In the genomic region with DNA sequence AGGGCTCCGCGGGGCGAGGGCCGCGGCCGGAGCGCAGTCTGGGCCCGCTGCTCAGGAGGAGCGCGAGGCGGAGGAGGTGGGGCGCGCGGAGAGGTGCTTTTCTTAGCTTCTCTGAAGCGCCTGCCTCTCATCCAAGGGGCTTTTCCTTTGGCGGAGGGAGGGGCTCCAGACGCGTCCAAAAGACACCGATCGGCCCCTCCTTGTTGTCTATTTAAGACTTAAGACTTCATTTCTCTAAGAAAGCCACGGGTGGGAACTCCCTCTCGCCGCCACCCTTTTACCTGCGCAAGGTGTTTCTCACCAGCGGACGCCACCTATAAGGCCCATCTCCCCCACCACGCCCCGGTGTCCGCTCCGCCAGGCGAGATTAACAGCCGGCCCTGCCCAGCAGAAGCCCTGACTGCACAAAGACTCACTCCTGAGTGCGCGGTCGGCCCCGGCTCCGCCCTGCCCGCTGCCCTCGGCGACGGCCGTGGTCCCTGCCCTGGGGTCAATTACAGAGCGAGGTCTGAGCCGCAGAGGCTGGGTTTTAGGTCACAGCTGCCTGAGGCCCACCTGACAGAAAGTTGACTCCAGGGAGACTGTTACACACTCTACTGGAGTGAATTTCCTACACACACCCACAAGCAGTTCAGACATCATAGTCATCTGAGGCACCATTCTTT, we compare ENCODE assay signal across 10 cellular contexts. TPM values are rescaled to one million over a fixed set of nuclear protein-coding genes. Genes with fewer than 3 reads are reported as not detected.
A peak's percentile ranks its signal among the peaks of the same experiment; 100 is the strongest.
DNase-seq lines count a peak whose midpoint lies in the region; ATAC-seq and TF ChIP-seq lines count a peak whose summit lies in the region.
"Had no signal": no experiment of that assay in that cellular context is flagged by ENCODE, and none has a peak within 500 bp of the region (broad histone marks: within the 10 kb centered on the region; RNA-seq: fewer than 3 reads in every experiment).

A gene (minus strand): TSS at position 402 of the 665 bp plus-strand sequence. CDS start 450 bp downstream, outside the sequence.

- no peak for TF ChIP-seq POLR2A in adrenal gland (IDR thresholded peaks at IDR 0.05)

- no peaks in the 10 kb centered on the region for H3K4me1 Mint-ChIP-seq in activated T-helper 1 cell treated with anti-CD3 and anti-CD28 coated beads, Interleukin-12 subunit alpha, Interleukin-12 subunit beta, Interleukin-2, Interleukin-4 antibody, amounts not matched to agents 30 ng/mL and 10 ng/mL and 1 ng/mL, durations not matched to agents 14 hours and 24 hours and 36 hours (ENCODE audit: low read depth)

- peak; percentile 42 for ATAC-seq in HG02610 (IDR thresholded peaks at IDR 0.05; ENCODE audit: unreplicated experiment)
- no peak for ATAC-seq in HG03280 (IDR thresholded peaks at IDR 0.05; ENCODE audit: unreplicated experiment)
- no peak for ATAC-seq in HG02642 (IDR thresholded peaks at IDR 0.05; ENCODE audit: poor library complexity, unreplicated experiment)
- no peak for ATAC-seq in GM18867 (IDR thresholded peaks at IDR 0.05; ENCODE audit: unreplicated experiment)

- no peak within 1 kb of the TSS for H3K4me3 Mint-ChIP-seq in activated T-helper 1 cell treated with anti-CD3 and anti-CD28 coated beads, Interleukin-12 subunit alpha, Interleukin-12 subunit beta, Interleukin-2, Interleukin-4 antibody, amounts not matched to agents 30 ng/mL and 10 ng/mL and 1 ng/mL, durations not matched to agents 14 hours and 24 hours and 36 hours
- H3K4me3 Mint-ChIP-seq: HFFc6 had no signal

- DNase-seq in adrenal gland = peak in 6 of 7 donors; percentile 12 to 20 (median 14)
- DNase-seq in iPS-NIHi11 (ENCODE audit: low spot score) = peak; percentile 78
- DNase-seq in activated T-helper 1 cell treated with anti-CD3 and anti-CD28 coated beads, Interleukin-12 subunit alpha, Interleukin-12 subunit beta, Interleukin-2, Interleukin-4 antibody, amounts not matched to agents 30 ng/mL and 10 ng/mL and 1 ng/mL, durations not matched to agents 14 hours and 24 hours and 36 hours (ENCODE audit: low spot score) = no peak
- DNase-seq: activated CD8-positive, alpha-beta memory T cell treated with anti-CD3 and anti-CD28 coated beads, Interleukin-2, amount 50 U/mL, for 48 hours; HFFc6 had no signal

- peaks cover 15% of the 10 kb centered on the region for H3K27me3 Mint-ChIP-seq in activated T-helper 1 cell treated with anti-CD3 and anti-CD28 coated beads, Interleukin-12 subunit alpha, Interleukin-12 subunit beta, Interleukin-2, Interleukin-4 antibody, amounts not matched to agents 30 ng/mL and 10 ng/mL and 1 ng/mL, durations not matched to agents 14 hours and 24 hours and 36 hours (ENCODE audit: insufficient read depth)

- H3K36me3 Mint-ChIP-seq in activated T-helper 1 cell treated with anti-CD3 and anti-CD28 coated beads, Interleukin-12 subunit alpha, Interleukin-12 subunit beta, Interleukin-2, Interleukin-4 antibody, amounts not matched to agents 30 ng/mL and 10 ng/mL and 1 ng/mL, durations not matched to agents 14 hours and 24 hours and 36 hours (ENCODE audit: low read depth) = no peaks in the 10 kb centered on the region

- H3K4me3 ChIP-seq in adrenal gland = peak within 1 kb of the TSS in 2 of 4 donors; percentile 24 to 65
- H3K4me3 ChIP-seq in skin epidermis = peak within 1 kb of the TSS; percentile 41 to 72 (median 59)

- no peaks in the 10 kb centered on the region for H3K4me1 ChIP-seq in adrenal gland (replicated peaks in 1 of 2)

- H3K27me3 ChIP-seq in adrenal gland = no peaks in the 10 kb centered on the region

- 2 to 6% (median 6%) methylated on average over 16 to 44 of the region's 44 CpGs for WGBS in adrenal gland, 4 donors

- no peaks in the 10 kb centered on the region for H3K9me3 Mint-ChIP-seq in activated T-helper 1 cell treated with anti-CD3 and anti-CD28 coated beads, Interleukin-12 subunit alpha, Interleukin-12 subunit beta, Interleukin-2, Interleukin-4 antibody, amounts not matched to agents 30 ng/mL and 10 ng/mL and 1 ng/mL, durations not matched to agents 14 hours and 24 hours and 36 hours

- no peak within 1 kb of the TSS for H3K27ac Mint-ChIP-seq in activated T-helper 1 cell treated with anti-CD3 and anti-CD28 coated beads, Interleukin-12 subunit alpha, Interleukin-12 subunit beta, Interleukin-2, Interleukin-4 antibody, amounts not matched to agents 30 ng/mL and 10 ng/mL and 1 ng/mL, durations not matched to agents 14 hours and 24 hours and 36 hours
- H3K27ac Mint-ChIP-seq: HFFc6 had no signal

- no peaks in the 10 kb centered on the region for H3K9me3 ChIP-seq in adrenal gland (replicated peaks in 1 of 3)

- H3K27ac ChIP-seq in adrenal gland (peak within 1 kb of the TSS; percentile 21 to 90 (median 62)), skin epidermis (peak within 1 kb of the TSS; percentile 71 to 98 (median 93))

- TF ChIP-seq CTCF in adrenal gland (IDR thresholded peaks at IDR 0.05) = no peak

- intact Hi-C loops in adrenal gland (cut with DNase I) = no loop called here
- intact Hi-C loops in activated T-helper 1 cell treated with anti-CD3 and anti-CD28 coated beads, Interleukin-12 subunit alpha, Interleukin-12 subunit beta, Interleukin-2, Interleukin-4 antibody, amounts not matched to agents 30 ng/mL and 10 ng/mL and 1 ng/mL, durations not matched to agents 14 hours and 24 hours and 36 hours (cut with micrococcal nuclease) = no loop called here

- no peaks in the 10 kb centered on the region for H3K36me3 ChIP-seq in adrenal gland (replicated peaks in 1 of 2)

RNA-seq across cellular contexts. Expression of the gene that starts here (rescaled TPM):
- total RNA-seq in adrenal gland = 10 to 100 TPM in 2 of 8 donors, 1 to 10 TPM in 5, under 1 TPM in 1; 0.97 to 14.2 (median 5.3) TPM
- 1 to 10 TPM in 1 of 3 donors, under 1 TPM in 2; 0.48 to 2.5 (median 0.91) TPM for polyA plus RNA-seq in adrenal gland
- total RNA-seq in activated T-helper 1 cell treated with anti-CD3 and anti-CD28 coated beads, Interleukin-12 subunit alpha, Interleukin-12 subunit beta, Interleukin-2, Interleukin-4 antibody, amounts not matched to agents 30 ng/mL and 10 ng/mL and 1 ng/mL, durations not matched to agents 14 hours and 24 hours and 36 hours = not detected in 2 replicates
- total RNA-seq: HFFc6 had no signal
